In genomic region chr14:54685286-54685845, GRCh38 we compare ENCODE assay signal across 14 cellular contexts.
DNase-seq lines count a peak whose midpoint lies in the region; ATAC-seq and TF ChIP-seq lines count a peak whose summit lies in the region.
"Had no signal": no experiment of that assay in that cellular context is flagged by ENCODE, and none has a peak within 500 bp of the region (broad histone marks: within the 10 kb centered on the region; RNA-seq: fewer than 3 reads in every experiment).

No MANE protein-coding gene starts in this region.

- peak overlapping the region; percentile 38 to 68 (median 67); a peak in 3 of 7 replicates for H3K27ac Mint-ChIP-seq in H9
- H3K27ac Mint-ChIP-seq in stimulated activated effector memory CD8-positive, alpha-beta T cell treated with anti-CD3 and anti-CD28 coated beads, Interleukin-12 subunit alpha, Interleukin-12 subunit beta, amount 100 ng/mL, for 72 hours, result no peak overlapping the region
- H3K27ac Mint-ChIP-seq: activated T-cell treated with anti-CD3 and anti-CD28 coated beads, Interleukin-2, amount 50 U/mL, for 24 hours had no signal

- TF ChIP-seq CTCF in H9 (conservative IDR thresholded peaks at IDR 0.05) (no peak), astrocyte of the cerebellum (IDR thresholded peaks at IDR 0.05; ENCODE audit: low read depth, low read length, missing control alignments) (no peak), foreskin keratinocyte (conservative IDR thresholded peaks at IDR 0.05) (no peak), omental fat pad (IDR thresholded peaks at IDR 0.05) (no peak), A673 (conservative IDR thresholded peaks at IDR 0.05; ENCODE audit: low read depth, low read length) (no peak)

- H2BK15ac ChIP-seq in H9 (ENCODE audit: low read depth, low read length), result no peak overlapping the region

- H2BK12ac ChIP-seq in H9 (ENCODE audit: insufficient read length, low read depth, low read length), result peak overlapping the region; percentile 47

- H3K36me3 ChIP-seq in HAP-1 (replicated peaks) (no peaks in the 10 kb centered on the region), A673 (ENCODE audit: insufficient read depth, low read length, poor library complexity, severe bottlenecking) (no peaks in the 10 kb centered on the region)
- H3K36me3 ChIP-seq: left lung had no signal

- peaks cover 0 to 4% (median 0%) of the 10 kb centered on the region in 3 experiments; a peak in 1 of 7 replicates for H3K36me3 Mint-ChIP-seq in H9 (ENCODE audit: insufficient read depth in 1 of 3, low read depth in 3 of 3)
- peaks cover 6% of the 10 kb centered on the region for H3K36me3 Mint-ChIP-seq in stimulated activated effector memory CD8-positive, alpha-beta T cell treated with anti-CD3 and anti-CD28 coated beads, Interleukin-12 subunit alpha, Interleukin-12 subunit beta, amount 100 ng/mL, for 72 hours
- H3K36me3 Mint-ChIP-seq in activated T-cell treated with anti-CD3 and anti-CD28 coated beads, Interleukin-2, amount 50 U/mL, for 4 hours (ENCODE audit: insufficient read depth), result no peaks in the 10 kb centered on the region

- no peaks in the 10 kb centered on the region for H3K79me1 ChIP-seq in H9 (ENCODE audit: insufficient read depth, low read depth, low read length, poor library complexity, severe bottlenecking)

- H3K4me3 Mint-ChIP-seq in H9, result peak overlapping the region in 1 of 2 experiments; percentile 52; a peak in 2 of 5 replicates
- no peak overlapping the region for H3K4me3 Mint-ChIP-seq in stimulated activated effector memory CD8-positive, alpha-beta T cell treated with anti-CD3 and anti-CD28 coated beads, Interleukin-12 subunit alpha, Interleukin-12 subunit beta, amount 100 ng/mL, for 72 hours
- H3K4me3 Mint-ChIP-seq in activated T-cell treated with anti-CD3 and anti-CD28 coated beads, Interleukin-2, amount 50 U/mL, for 4 hours, result no peak overlapping the region
- H3K4me3 Mint-ChIP-seq: activated T-cell treated with anti-CD3 and anti-CD28 coated beads, Interleukin-2, amount 50 U/mL, for 24 hours had no signal

- no peak overlapping the region for H3K4me2 ChIP-seq in H9 (ENCODE audit: insufficient read depth, insufficient read length, low read length)

- H3K4me1 ChIP-seq in H9 (ENCODE audit: insufficient read depth, low read length) (peaks cover 13% of the 10 kb centered on the region; the same call in 1 of the 2 replicates), foreskin keratinocyte (peaks cover 28% of the 10 kb centered on the region), HAP-1 (peaks cover 11% of the 10 kb centered on the region), A673 (ENCODE audit: insufficient read depth, low read length, poor library complexity, severe bottlenecking) (peaks cover 22% of the 10 kb centered on the region)

- POLR2A ChIA-PET in A673 (lab: Charles Lee; ENCODE audit: low non-redundant PET), result no interaction called here

- in situ Hi-C loops in astrocyte of the cerebellum (cut with HindIII; ENCODE audit: low sequenced_read_pairs) (loop anchor here (10.0 kb wide), 1 partner anchor 109 kb away; no protein-coding TSS in a partner anchor), HAP-1 (cut with MboI; ENCODE audit: low sequenced_read_pairs) (no loop called here)

- H3K4ac ChIP-seq in H9 (ENCODE audit: low read depth, low read length), result no peak overlapping the region

- H3K9ac ChIP-seq in H9 (ENCODE audit: extremely low read depth, insufficient read length, low read length), result no peak overlapping the region

- no peak overlapping the region for H3K14ac ChIP-seq in H9 (ENCODE audit: insufficient read depth, low read length)

- H3K27me3 ChIP-seq in H9 (ENCODE audit: insufficient read depth, low read length), result no peaks in the 10 kb centered on the region
- H3K27me3 ChIP-seq in foreskin keratinocyte, result no peaks in the 10 kb centered on the region
- H3K27me3 ChIP-seq in HAP-1 (ENCODE audit: low read depth), result no peaks in the 10 kb centered on the region
- H3K27me3 ChIP-seq in A673 (replicated peaks; ENCODE audit: insufficient read depth, low read depth, low read length, poor library complexity), result no peaks in the 10 kb centered on the region
- H3K27me3 ChIP-seq: left lung had no signal

- no peak overlapping the region for H3K56ac ChIP-seq in H9 (ENCODE audit: insufficient read length, low read depth, low read length)

- H2AK5ac ChIP-seq in H9 (ENCODE audit: insufficient read length, low read length), result no peak overlapping the region

- CTCF ChIA-PET in A673 (lab: Charles Lee), result interaction anchor here (1.0 kb wide), 1 partner anchor 88 kb away, joined by 7 read pairs; no protein-coding TSS in a partner anchor

- no peaks in the 10 kb centered on the region; the same call in 1 of the 2 replicates for H3K79me2 ChIP-seq in H9 (ENCODE audit: insufficient read depth, low read length)

- no peak overlapping the region for H2BK120ac ChIP-seq in H9 (ENCODE audit: low read depth, low read length, poor library complexity, severe bottlenecking)

- no peaks in the 10 kb centered on the region for H4K20me1 ChIP-seq in H9 (ENCODE audit: control insufficient read depth, insufficient read depth, insufficient read length)

- no peak overlapping the region for H2BK20ac ChIP-seq in H9 (ENCODE audit: low read depth, low read length, poor library complexity, severe bottlenecking)

- no peak overlapping the region for H3K27ac ChIP-seq in H9 (ENCODE audit: insufficient read length, low read depth, low read length)
- H3K27ac ChIP-seq in foreskin keratinocyte, result peak overlapping the region; percentile 60
- H3K27ac ChIP-seq in A673 (ENCODE audit: low read depth, low read length, poor library complexity, severe bottlenecking), result no peak overlapping the region
- H3K27ac ChIP-seq: C4-2B had no signal

- H3K4me1 Mint-ChIP-seq in H9, result peaks cover 32 to 34% of the 10 kb centered on the region in 2 experiments
- peaks cover 30% of the 10 kb centered on the region for H3K4me1 Mint-ChIP-seq in stimulated activated effector memory CD8-positive, alpha-beta T cell treated with anti-CD3 and anti-CD28 coated beads, Interleukin-12 subunit alpha, Interleukin-12 subunit beta, amount 100 ng/mL, for 72 hours
- peaks cover 6% of the 10 kb centered on the region for H3K4me1 Mint-ChIP-seq in activated T-cell treated with anti-CD3 and anti-CD28 coated beads, Interleukin-2, amount 50 U/mL, for 4 hours (ENCODE audit: low read depth)

- no CpG with 5 or more reads among the region's 4 CpGs for WGBS in H9 (ENCODE audit: extremely low coverage, insufficient read length, low lambda C conversion rate)

- no peak overlapping the region for H2AFZ ChIP-seq in H9 (ENCODE audit: low read length)

- H3T11ph ChIP-seq in H9 (ENCODE audit: low read length), result no peak overlapping the region

- BruUV-seq in A673 (replicated peaks; lab: Mats Ljungman, UMichigan), result no TSS peak

- H3K23ac ChIP-seq in H9 (ENCODE audit: insufficient read length, low read depth, low read length), result no peak overlapping the region

- H3K23me2 ChIP-seq in H9 (ENCODE audit: insufficient read length, low read depth, low read length, poor library complexity, severe bottlenecking), result no peaks in the 10 kb centered on the region

- H3K9me3 ChIP-seq in H9 (ENCODE audit: control insufficient read depth, low read depth, low read length) (no peaks in the 10 kb centered on the region), HAP-1 (no peaks in the 10 kb centered on the region; the same call in 1 of the 2 replicates), A673 (ENCODE audit: low read depth, low read length, poor library complexity, severe bottlenecking) (no peaks in the 10 kb centered on the region)
- H3K9me3 ChIP-seq: left lung had no signal

- no peak overlapping the region for H3K18ac ChIP-seq in H9 (ENCODE audit: insufficient read length, low read depth, low read length)

- H3K27me3 Mint-ChIP-seq in H9 (ENCODE audit: low read depth), result no peaks in the 10 kb centered on the region
- H3K27me3 Mint-ChIP-seq in activated T-cell treated with anti-CD3 and anti-CD28 coated beads, Interleukin-2, amount 50 U/mL, for 4 hours (ENCODE audit: low read depth), result peaks cover 10% of the 10 kb centered on the region

- H3K4me3 ChIP-seq in astrocyte of the cerebellum (ENCODE audit: low read depth, low read length) (no peak overlapping the region), HAP-1 (no peak overlapping the region), A673 (ENCODE audit: low read depth, low read length, poor library complexity, severe bottlenecking) (no peak overlapping the region)
- H3K4me3 ChIP-seq: left lung had no signal

- H3K9me3 Mint-ChIP-seq in H9, result no peaks in the 10 kb centered on the region; a peak in 1 of 5 replicates
- H3K9me3 Mint-ChIP-seq in stimulated activated effector memory CD8-positive, alpha-beta T cell treated with anti-CD3 and anti-CD28 coated beads, Interleukin-12 subunit alpha, Interleukin-12 subunit beta, amount 100 ng/mL, for 72 hours, result no peaks in the 10 kb centered on the region
- no peaks in the 10 kb centered on the region for H3K9me3 Mint-ChIP-seq in activated T-cell treated with anti-CD3 and anti-CD28 coated beads, Interleukin-2, amount 50 U/mL, for 4 hours

- H4K91ac ChIP-seq in H9 (ENCODE audit: insufficient read length, low read depth, low read length), result no peak overlapping the region

- no peak overlapping the region for H4K8ac ChIP-seq in H9 (replicated peaks; ENCODE audit: insufficient read length, low read depth, low read length)

- no peak overlapping the region for H4K5ac ChIP-seq in H9 (ENCODE audit: insufficient read length, low read depth, low read length)

- H2BK5ac ChIP-seq in H9 (ENCODE audit: insufficient read length, low read length), result no peak overlapping the region

- DNase-seq in H9 (no peak), astrocyte of the cerebellum (ENCODE audit: low read depth) (peak; percentile 67), foreskin keratinocyte (no peak), omental fat pad (ENCODE audit: low spot score) (no peak), HAP-1 (ENCODE audit: low spot score in 2 of 2) (no peak), A673 (ENCODE audit: low spot score) (no peak)
- DNase-seq in stimulated activated effector memory CD8-positive, alpha-beta T cell treated with anti-CD3 and anti-CD28 coated beads, Interleukin-12 subunit alpha, Interleukin-12 subunit beta, amount 100 ng/mL, for 72 hours (ENCODE audit: low spot score in 2 of 2), result no peak
- no peak for DNase-seq in activated T-cell treated with anti-CD3 and anti-CD28 coated beads, Interleukin-2, amount 50 U/mL, for 4 hours
- DNase-seq: activated T-cell treated with anti-CD3 and anti-CD28 coated beads, Interleukin-2, amount 50 U/mL, for 24 hours; cerebellar nuclear complex; left lung; NCI-H1105; SIG-M5 had no signal

- intact Hi-C loops in A673 (cut with micrococcal nuclease; ENCODE audit: unreplicated experiment), result no loop called here

- no peak for ATAC-seq in foreskin keratinocyte
- ATAC-seq in stimulated activated effector memory CD8-positive, alpha-beta T cell treated with anti-CD3 and anti-CD28 coated beads, Interleukin-12 subunit alpha, Interleukin-12 subunit beta, amount 100 ng/mL, for 72 hours, result peak; percentile 58
- ATAC-seq in activated T-cell treated with anti-CD3 and anti-CD28 coated beads, Interleukin-2, amount 50 U/mL, for 4 hours, result no peak
- no peak for ATAC-seq in omental fat pad (ENCODE audit: low FRiP score)
